9 cellular contexts compared by ENCODE assay signal in the genomic region with DNA sequence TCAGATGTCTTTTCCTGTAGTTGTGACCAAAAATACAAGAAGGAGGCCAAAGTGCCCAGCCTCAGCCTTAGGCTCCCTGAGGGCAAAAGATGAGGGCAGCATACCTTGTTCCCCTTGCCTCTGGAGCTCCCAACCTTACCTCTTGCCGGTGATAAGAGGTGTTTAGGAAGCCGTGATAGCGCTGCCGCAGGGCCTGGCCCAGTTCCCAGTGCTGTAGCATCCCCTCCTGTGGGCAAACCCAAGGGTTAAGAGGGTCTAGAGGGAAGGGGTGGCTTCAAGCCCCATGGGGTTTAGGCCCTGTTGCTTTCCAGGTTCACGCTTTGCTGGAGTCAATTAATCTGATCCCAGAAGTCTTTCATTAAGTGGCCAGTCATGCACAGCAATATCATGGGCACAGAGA. TPM values are rescaled to one million over a fixed set of nuclear protein-coding genes. Genes with fewer than 3 reads are reported as not detected.
DNase-seq lines count a peak whose midpoint lies in the region; ATAC-seq, FAIRE-seq and TF ChIP-seq lines count a peak whose summit lies in the region.
"Had no signal": no experiment of that assay in that cellular context is flagged by ENCODE, and none has a peak within 500 bp of the region (broad histone marks: within the 10 kb centered on the region; RNA-seq: fewer than 3 reads in every experiment).

No MANE protein-coding gene starts in this region.

- intact Hi-C loops in GM12878 (cut with micrococcal nuclease; ENCODE audit: unreplicated experiment), result no loop called here
- intact Hi-C loops in left colon (cut with DNase I, micrococcal nuclease), result no loop called here

- no peak for TF ChIP-seq POLR2A in GM12878 (IDR thresholded peaks at IDR 0.05; ENCODE audit: low read depth, low read length)

- H3K79me2 ChIP-seq in GM12878 (ENCODE audit: control insufficient read depth, insufficient read depth, low read length), result peaks cover 25% of the 10 kb centered on the region

- H3K36me3 ChIP-seq in HUES48 (ENCODE audit: control insufficient read depth, insufficient read depth, low read length) (peaks cover 33% of the 10 kb centered on the region), GM12878 (ENCODE audit: control insufficient read depth in 2 of 2, insufficient read depth in 2 of 2, low read length in 1 of 2) (peaks cover 3 to 7% of the 10 kb centered on the region in 2 experiments; a peak in 3 of 4 replicates), muscle layer of duodenum (ENCODE audit: control insufficient read depth in 1 of 2, insufficient read depth in 2 of 2, low read length in 2 of 2) (peaks cover 26 to 29% of the 10 kb centered on the region in 2 donors)

- TF ChIP-seq EP300 in GM12878 (IDR thresholded peaks at IDR 0.05; ENCODE audit: borderline replicate concordance in 1 of 2, control insufficient read depth in 1 of 2, low read depth in 2 of 2, low read length in 2 of 2), result no peak

- WGBS in GM12878 (ENCODE audit: insufficient coverage, insufficient replicate concordance, low lambda C conversion rate, missing lambda C conversion rate), result 98% methylated on average over 5 of the region's 5 CpGs

- H2AFZ ChIP-seq in GM12878 (ENCODE audit: control insufficient read depth, low read depth, low read length), result no peak overlapping the region

- TF ChIP-seq RAD21 in GM12878 (IDR thresholded peaks at IDR 0.05; ENCODE audit: insufficient read depth, low read depth, low read length), result no peak

- RAD21 ChIA-PET in GM12878 (lab: Charles Lee; ENCODE audit: unreplicated experiment), result interaction anchor here (1.2 to 3.9 kb wide), 6 partner anchors 12 to 68 kb away, joined by 3 to 65 read pairs (median 8); a partner anchor contains a TSS

- H3K9me3 ChIP-seq in HUES48 (ENCODE audit: control insufficient read depth, insufficient read depth, low read length), result no peaks in the 10 kb centered on the region
- H3K9me3 ChIP-seq in GM12878 (replicated peaks; ENCODE audit: control insufficient read depth, insufficient read depth, low read length), result no peaks in the 10 kb centered on the region
- no peaks in the 10 kb centered on the region for H3K9me3 ChIP-seq in muscle layer of duodenum (ENCODE audit: control insufficient read depth in 1 of 2, low read length in 2 of 2)

- H3K27ac ChIP-seq in HUES48 (ENCODE audit: low read depth, low read length), result no peak overlapping the region
- peak overlapping the region; percentile 90 for H3K27ac ChIP-seq in GM12878 (ENCODE audit: control insufficient read depth, insufficient read depth)
- H3K27ac ChIP-seq in muscle layer of duodenum (ENCODE audit: low read length), result no peak overlapping the region

- H3K4me2 ChIP-seq in GM12878 (ENCODE audit: control insufficient read depth, insufficient read depth), result peak overlapping the region; percentile 97

- TF ChIP-seq CTCF in AG04449 (IDR thresholded peaks at IDR 0.05; ENCODE audit: insufficient read depth, low read length, missing control alignments) (no peak), GM12878 (IDR thresholded peaks at IDR 0.05 in 2 of 3, conservative IDR thresholded peaks at IDR 0.05 in 1 of 3; ENCODE audit: control insufficient read depth in 2 of 3, extremely low read depth in 1 of 3, insufficient read depth in 1 of 3, low read depth in 3 of 3, low read length in 3 of 3) (no peak)

- in situ Hi-C loops in GM12878 (cut with MboI), result no loop called here

- H3K9ac ChIP-seq in HUES48 (ENCODE audit: low read depth, low read length), result no peak overlapping the region
- no peak overlapping the region; the same call in none of the 2 replicates for H3K9ac ChIP-seq in GM12878 (ENCODE audit: control insufficient read depth, insufficient read depth, low read length)

- H4K20me1 ChIP-seq in GM12878 (ENCODE audit: control insufficient read depth, insufficient read depth), result no peaks in the 10 kb centered on the region

- H3K4me1 ChIP-seq in HUES48 (ENCODE audit: control insufficient read depth, insufficient read depth, low read length) (0 out of 2 replicates have a peak, but pooled peaks cover 3% of the 10 kb centered on the region), GM12878 (ENCODE audit: control insufficient read depth, insufficient read depth, low read length) (peaks cover 8% of the 10 kb centered on the region), muscle layer of duodenum (ENCODE audit: control insufficient read depth in 1 of 2, insufficient read depth in 2 of 2, low read length in 2 of 2) (peaks cover 12 to 23% of the 10 kb centered on the region in 2 donors)

- no peak for DNase-seq in AG04449 (ENCODE audit: low read depth, low spot score)
- DNase-seq in GM12878 (ENCODE audit: low read depth, low spot score), result no peak
- no peak for DNase-seq in NCI-H1048 (lab: John Stamatoyannopoulos, UW)
- DNase-seq in NCI-H2227 treated with DMSO at 0.1 percent for 48 hours (lab: John Stamatoyannopoulos, UW), result no peak
- DNase-seq in left colon, result no peak
- DNase-seq: EL had no signal

- no TSS peak for BruUV-seq in GM12878 (replicated peaks; lab: Mats Ljungman, UMichigan)

- H3K4me3 ChIP-seq in AG04449 (ENCODE audit: low read depth, low read length), result peak overlapping the region; percentile 72; the same call in 1 of the 2 replicates
- H3K4me3 ChIP-seq in HUES48 (ENCODE audit: low read depth, low read length), result peak overlapping the region; percentile 83; the same call in 1 of the 2 replicates
- peak overlapping the region; percentile 91; the same call in 1 of the 2 replicates for H3K4me3 ChIP-seq in GM12878
- H3K4me3 ChIP-seq in muscle layer of duodenum (ENCODE audit: low read depth in 1 of 2, low read length in 2 of 2), result peak overlapping the region; percentile 93 to 96

- H3K27me3 ChIP-seq in HUES48 (ENCODE audit: control insufficient read depth, insufficient read depth, low read length), result no peaks in the 10 kb centered on the region
- H3K27me3 ChIP-seq in GM12878 (replicated peaks in 1 of 2; ENCODE audit: control insufficient read depth in 2 of 2, insufficient read depth in 2 of 2, low read length in 1 of 2), result no peaks in the 10 kb centered on the region
- no peaks in the 10 kb centered on the region for H3K27me3 ChIP-seq in muscle layer of duodenum (ENCODE audit: low read depth, low read length)

- POLR2A ChIA-PET in AG04449 (lab: Yijun Ruan, JAX), result interaction anchor here (1.4 to 2.2 kb wide), 7 partner anchors 10 to 168 kb away, joined by 3 to 14 read pairs (median 6); no protein-coding TSS in a partner anchor
- POLR2A ChIA-PET in GM12878 (lab: Charles Lee), result interaction anchor here (0.9 to 4.8 kb wide), 6 partner anchors 9 to 32 kb away, joined by 3 to 63 read pairs (median 5); a partner anchor contains a TSS

- CTCF ChIA-PET in AG04449 (lab: Yijun Ruan, JAX), result interaction anchor here (0.8 to 7.0 kb wide), 6 partner anchors 8 to 107 kb away, joined by 4 to 55 read pairs (median 6); a partner anchor contains a TSS
- CTCF ChIA-PET in GM12878 (lab: Yijun Ruan, JAX), result interaction anchor here (0.5 to 3.4 kb wide), 11 partner anchors 12 to 328 kb away, joined by 3 to 37 read pairs (median 4); a partner anchor contains a TSS

- no peak for ATAC-seq in GM12878
- no peak for ATAC-seq in HG03442 (IDR thresholded peaks at IDR 0.05; ENCODE audit: unreplicated experiment)
- ATAC-seq in left colon, result no peak

- FAIRE-seq in GM12878 (lab: Jason Lieb, UNC), result no peak

- SMC1A ChIA-PET in GM12878 (lab: Charles Lee; ENCODE audit: uncharacterized antibody, unreplicated experiment), result interaction anchor here (0.6 to 3.7 kb wide), 10 partner anchors 8 to 160 kb away, joined by 3 to 36 read pairs (median 4); a partner anchor contains a TSS

RNA-seq across cellular contexts. Expression of a gene that starts 1.1 kb away (rescaled TPM):
- 32.3 and 32.4 TPM in 2 replicates for total RNA-seq in GM12878 (2013; cell fraction: nucleolus; rRNA removed)
- total RNA-seq in GM12878 (2014; rRNA removed), result 7.2 and 10.6 TPM in 2 replicates
- 5.0 and 5.6 TPM in 2 replicates for total RNA-seq in GM12878 (2014; rRNA removed; fragmentation: Illumina TruSeq; extraction: Trizol)
- 9.6 and 10.3 TPM in 2 replicates for total RNA-seq in GM12878 (2021)
- polyA plus RNA-seq in GM12878 (2011; ENCODE audit: low read depth), result 10.4 TPM
- 3.4 and 8.0 TPM in 2 replicates for polyA plus RNA-seq in GM12878 (2011; rRNA removed)
- polyA plus RNA-seq in GM12878 (2011; cell fraction: cytosol; rRNA removed), result 10.2 and 11.4 TPM in 2 replicates
- 37.0 and 38.6 TPM in 2 replicates for polyA plus RNA-seq in GM12878 (2011; cell fraction: nucleus; rRNA removed)
- 9.1 and 11.0 TPM in 2 replicates for polyA plus RNA-seq in GM12878 (2012)
- polyA plus RNA-seq in GM12878 (2014; fragmentation: Illumina TruSeq; extraction: Trizol), result 3.2 and 6.0 TPM in 2 replicates
- 1 to 10 TPM in 1 of 2 experiments, under 1 TPM in 1; 0.98 to 1.1 TPM for polyA plus RNA-seq in GM12878 (2014; fragmentation: Nextera tagmentation; extraction: Ambion mirVana)
- polyA plus RNA-seq in GM12878 (2014; rRNA removed), result 11.7 and 14.3 TPM in 2 replicates
- 1 to 10 TPM; 6.9 to 7.9 TPM for polyA plus RNA-seq in GM12878 (2016; fragmentation: Nextera tagmentation; extraction: Ambion mirVana)
- 15.2 and 21.1 TPM in 2 replicates for polyA minus RNA-seq in GM12878 (2011; rRNA and poly(A)+ RNA removed)
- 7.9 and 8.9 TPM in 2 replicates for polyA minus RNA-seq in GM12878 (2011; cell fraction: cytosol; rRNA and poly(A)+ RNA removed)
- polyA minus RNA-seq in GM12878 (2011; cell fraction: nucleus; rRNA and poly(A)+ RNA removed), result 21.9 and 35.3 TPM in 2 replicates
- 10 to 100 TPM; 47.8 to 53.5 TPM for total RNA-seq in left colon

RNA-seq across cellular contexts. Expression of a gene that starts 10.3 kb away (rescaled TPM):
- 10.7 and 12.1 TPM in 2 replicates for total RNA-seq in GM12878 (2013; cell fraction: nucleolus; rRNA removed)
- 3.8 and 4.3 TPM in 2 replicates for total RNA-seq in GM12878 (2014; rRNA removed)
- 2.9 and 3.4 TPM in 2 replicates for total RNA-seq in GM12878 (2014; rRNA removed; fragmentation: Illumina TruSeq; extraction: Trizol)
- 5.2 TPM in 2 replicates for total RNA-seq in GM12878 (2021)
- polyA plus RNA-seq in GM12878 (2011; ENCODE audit: low read depth), result 2.7 TPM
- 4.1 and 6.2 TPM in 2 replicates for polyA plus RNA-seq in GM12878 (2011; rRNA removed)
- polyA plus RNA-seq in GM12878 (2011; cell fraction: cytosol; rRNA removed), result 8.0 and 9.0 TPM in 2 replicates
- 10.2 and 12.5 TPM in 2 replicates for polyA plus RNA-seq in GM12878 (2011; cell fraction: nucleus; rRNA removed)
- polyA plus RNA-seq in GM12878 (2012), result 3.4 and 5.0 TPM in 2 replicates
- 0.27 and 2.6 TPM in 2 replicates for polyA plus RNA-seq in GM12878 (2014; fragmentation: Illumina TruSeq; extraction: Trizol)
- polyA plus RNA-seq in GM12878 (2014; fragmentation: Nextera tagmentation; extraction: Ambion mirVana), result 1 to 10 TPM; 3.5 to 4.4 TPM
- polyA plus RNA-seq in GM12878 (2014; rRNA removed), result 4.7 and 4.8 TPM in 2 replicates
- polyA plus RNA-seq in GM12878 (2016; fragmentation: Nextera tagmentation; extraction: Ambion mirVana), result 1 to 10 TPM; 5.5 to 8.9 TPM
- polyA minus RNA-seq in GM12878 (2011; rRNA and poly(A)+ RNA removed), result 9.2 and 13.9 TPM in 2 replicates
- 3.2 and 8.5 TPM in 2 replicates for polyA minus RNA-seq in GM12878 (2011; cell fraction: cytosol; rRNA and poly(A)+ RNA removed)
- polyA minus RNA-seq in GM12878 (2011; cell fraction: nucleus; rRNA and poly(A)+ RNA removed), result 2.2 and 3.2 TPM in 2 replicates
- 10 to 100 TPM; 52.1 to 58.2 TPM for total RNA-seq in left colon

RNA-seq across cellular contexts. Expression of a gene that starts 22.4 kb away (rescaled TPM):
- total RNA-seq in GM12878 (2013; cell fraction: nucleolus; rRNA removed), result 59.9 and 70.7 TPM in 2 replicates
- total RNA-seq in GM12878 (2014; rRNA removed), result 17.1 and 19.2 TPM in 2 replicates
- total RNA-seq in GM12878 (2014; rRNA removed; fragmentation: Illumina TruSeq; extraction: Trizol), result 14.9 and 15.6 TPM in 2 replicates
- total RNA-seq in GM12878 (2021), result 33.8 and 35.3 TPM in 2 replicates
- polyA plus RNA-seq in GM12878 (2011; ENCODE audit: low read depth), result 15.8 TPM
- 14.4 and 26.5 TPM in 2 replicates for polyA plus RNA-seq in GM12878 (2011; rRNA removed)
- 26.3 and 42.3 TPM in 2 replicates for polyA plus RNA-seq in GM12878 (2011; cell fraction: cytosol; rRNA removed)
- polyA plus RNA-seq in GM12878 (2011; cell fraction: nucleus; rRNA removed), result 74.5 and 93.8 TPM in 2 replicates
- 19.2 and 23.1 TPM in 2 replicates for polyA plus RNA-seq in GM12878 (2012)
- 16.8 and 22.8 TPM in 2 replicates for polyA plus RNA-seq in GM12878 (2014; fragmentation: Illumina TruSeq; extraction: Trizol)
- 1 to 10 TPM in 1 of 2 experiments, under 1 TPM in 1; 0.47 to 1.6 TPM for polyA plus RNA-seq in GM12878 (2014; fragmentation: Nextera tagmentation; extraction: Ambion mirVana)
- 28.0 and 35.4 TPM in 2 replicates for polyA plus RNA-seq in GM12878 (2014; rRNA removed)
- polyA plus RNA-seq in GM12878 (2016; fragmentation: Nextera tagmentation; extraction: Ambion mirVana), result 10 to 100 TPM; 15.1 to 16.0 TPM
- 34.8 and 40.8 TPM in 2 replicates for polyA minus RNA-seq in GM12878 (2011; rRNA and poly(A)+ RNA removed)
- 11.5 and 17.7 TPM in 2 replicates for polyA minus RNA-seq in GM12878 (2011; cell fraction: cytosol; rRNA and poly(A)+ RNA removed)
- 30.0 and 52.7 TPM in 2 replicates for polyA minus RNA-seq in GM12878 (2011; cell fraction: nucleus; rRNA and poly(A)+ RNA removed)
- 10 to 100 TPM; 50.8 to 61.6 TPM for total RNA-seq in left colon

RNA-seq across cellular contexts. Expression of a gene that starts 32.7 kb away (rescaled TPM):
- 320 and 324 TPM in 2 replicates for total RNA-seq in GM12878 (2013; cell fraction: nucleolus; rRNA removed)
- total RNA-seq in GM12878 (2014; rRNA removed), result 114 and 121 TPM in 2 replicates
- total RNA-seq in GM12878 (2014; rRNA removed; fragmentation: Illumina TruSeq; extraction: Trizol), result 109 and 112 TPM in 2 replicates
- 105 and 116 TPM in 2 replicates for total RNA-seq in GM12878 (2021)
- 126 TPM for polyA plus RNA-seq in GM12878 (2011; ENCODE audit: low read depth)
- polyA plus RNA-seq in GM12878 (2011; rRNA removed), result 168 and 187 TPM in 2 replicates
- polyA plus RNA-seq in GM12878 (2011; cell fraction: cytosol; rRNA removed), result 192 and 212 TPM in 2 replicates
- 381 and 470 TPM in 2 replicates for polyA plus RNA-seq in GM12878 (2011; cell fraction: nucleus; rRNA removed)
- 107 and 126 TPM in 2 replicates for polyA plus RNA-seq in GM12878 (2012)
- 110 and 118 TPM in 2 replicates for polyA plus RNA-seq in GM12878 (2014; fragmentation: Illumina TruSeq; extraction: Trizol)
- 100 to 1,000 TPM in 1 of 2 experiments, 10 to 100 TPM in 1; 94.2 to 127 TPM for polyA plus RNA-seq in GM12878 (2014; fragmentation: Nextera tagmentation; extraction: Ambion mirVana)
- polyA plus RNA-seq in GM12878 (2014; rRNA removed), result 134 and 151 TPM in 2 replicates
- polyA plus RNA-seq in GM12878 (2016; fragmentation: Nextera tagmentation; extraction: Ambion mirVana), result 100 to 1,000 TPM; 155 to 157 TPM
- 105 and 157 TPM in 2 replicates for polyA minus RNA-seq in GM12878 (2011; rRNA and poly(A)+ RNA removed)
- polyA minus RNA-seq in GM12878 (2011; cell fraction: cytosol; rRNA and poly(A)+ RNA removed), result 40.4 and 42.6 TPM in 2 replicates
- polyA minus RNA-seq in GM12878 (2011; cell fraction: nucleus; rRNA and poly(A)+ RNA removed), result 99.4 and 119 TPM in 2 replicates
- 10 to 100 TPM; 24.7 to 37.7 TPM for total RNA-seq in left colon

Comparison
In these comparisons a context has a peak if more than half of its experiments do, and no peak if none do; other contexts are left out.
1. RNA of a gene that starts 10.3 kb away (total RNA-seq): 52.1 to 58.2 TPM in left colon; 2.9 to 12.1 TPM in GM12878; every median in the first group is over 4 times any median in the second.
2. Peak in every context shown above with its lines, with median percentiles within 50 percentile points of each other: H3K4me3 ChIP-seq.